18 cellular contexts compared by ENCODE assay signal in the genomic region with DNA sequence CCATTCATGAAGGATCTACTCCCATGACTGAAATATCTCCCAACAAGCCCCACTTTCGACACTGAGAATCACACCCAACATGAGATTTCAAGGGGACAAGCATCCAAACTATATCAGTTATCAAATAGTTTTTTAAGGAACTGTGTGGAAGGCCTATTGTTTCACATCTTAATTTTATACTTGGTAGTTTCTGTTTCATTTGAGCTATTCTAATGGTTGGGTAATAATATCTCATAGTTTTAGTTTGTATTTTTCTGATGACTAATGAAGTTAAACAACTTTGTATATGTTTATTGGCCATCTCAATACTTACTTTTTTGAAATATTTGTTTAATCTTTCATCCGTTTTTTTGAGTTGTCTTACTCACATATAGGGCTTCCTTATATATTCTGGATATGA.
"Had no signal": no experiment of that assay in that cellular context is flagged by ENCODE, and none has a peak within 500 bp of the region (broad histone marks: within the 10 kb centered on the region; RNA-seq: fewer than 3 reads in every experiment).

No MANE protein-coding gene starts in this region.

- H3K27me3 ChIP-seq: colonic mucosa, gastroesophageal sphincter, heart left ventricle, left lung, sigmoid colon had no signal

- H3K4me1 ChIP-seq: colonic mucosa had no signal

- H3K9me3 ChIP-seq: colonic mucosa, gastroesophageal sphincter, left lung, sigmoid colon had no signal

- H3K4me3 ChIP-seq: colonic mucosa, gastroesophageal sphincter, heart left ventricle, left lung, sigmoid colon had no signal

- H3K36me3 ChIP-seq: colonic mucosa, gastroesophageal sphincter, heart left ventricle, left lung, sigmoid colon had no signal

- ATAC-seq: activated CD8-positive, alpha-beta T cell treated with anti-CD3 and anti-CD28 coated beads for 36 hours; activated T-helper 17 cell treated with anti-CD3 and anti-CD28 coated beads, Interleukin-2, amount 50 U/mL, for 72 hours; gastroesophageal sphincter; heart left ventricle; left lung; stimulated activated naive B cell treated with anti-CD40 and anti-IgM and Interleukin-4, amounts not matched to agents 10 μg/mL and 1 μg/mL and 100 μg/mL, for 72 hours had no signal

- H3K27ac ChIP-seq: colonic mucosa, gastroesophageal sphincter, left lung, sigmoid colon had no signal

- DNase-seq: activated CD4-positive, alpha-beta T cell treated with anti-CD3 and anti-CD28 coated beads, Interleukin-2, amount 10 ng/mL, durations not matched to agents 24 days and 14 days; activated CD8-positive, alpha-beta T cell treated with anti-CD3 and anti-CD28 coated beads for 36 hours; activated naive CD4-positive, alpha-beta T cell treated with anti-CD3 and anti-CD28 coated beads for 36 hours; activated T-cell treated with anti-CD3 and anti-CD28 coated beads, Interleukin-2, amount 50 U/mL, for 1 hour; anterior cingulate cortex; central memory CD4-positive, alpha-beta T cell; colonic mucosa; erythroblast; heart left ventricle; left lung; occipital lobe; posterior cingulate gyrus; sigmoid colon; stimulated activated CD4-positive, alpha-beta T cell treated with anti-CD3 and anti-CD28 coated beads, Interleukin-4, amount 100 ng/mL, for 4 hours; stimulated activated naive B cell treated with anti-CD40 and anti-IgM and Interleukin-4, amounts not matched to agents 10 μg/mL and 1 μg/mL and 100 μg/mL, for 72 hours; T-helper 9 cell had no signal
